Comparison of ENCODE assay signal across 8 cellular contexts in genomic region chr11:119148855-119149370, GRCh38. TPM values are rescaled to one million over a fixed set of nuclear protein-coding genes. Genes with fewer than 3 reads are reported as not detected.
DNase-seq lines count a peak whose midpoint lies in the region; ATAC-seq and TF ChIP-seq lines count a peak whose summit lies in the region.

ABCG4 (plus strand) TSS chr11:119149052; CDS start chr11:119149966, 914 bp downstream.

- no peaks in the 10 kb centered on the region for H3K36me3 Mint-ChIP-seq in endodermal cell (ENCODE audit: low read depth)
- H3K36me3 Mint-ChIP-seq in naive B cell: no peaks in the 10 kb centered on the region

- peaks cover 10% of the 10 kb centered on the region for H3K4me1 ChIP-seq in endodermal cell (ENCODE audit: control insufficient read depth, insufficient read depth, low read length)

- H3K4me1 Mint-ChIP-seq in endodermal cell: peaks cover 15% of the 10 kb centered on the region
- peaks cover 12 to 17% (median 16%) of the 10 kb centered on the region in 3 donors for H3K4me1 Mint-ChIP-seq in naive B cell

- no peak for DNase-seq in activated CD4-positive, CD25-positive, alpha-beta regulatory T cell (lab: John Stamatoyannopoulos, UW)
- DNase-seq in endodermal cell (no peak), naive B cell (peak; percentile 6)

- TF ChIP-seq CTCF in VCaP (conservative IDR thresholded peaks at IDR 0.05) (no peak), endodermal cell (conservative IDR thresholded peaks at IDR 0.05) (no peak)

- H3K27ac Mint-ChIP-seq in endodermal cell (no peak within 1 kb of the TSS), naive B cell (no peak within 1 kb of the TSS)

- H3K27me3 ChIP-seq in endodermal cell (ENCODE audit: control insufficient read depth, insufficient read depth, low read length, poor library complexity, severe bottlenecking): peaks cover 45% of the 10 kb centered on the region

- peak within 1 kb of the TSS; percentile 61 for H3K4me3 Mint-ChIP-seq in endodermal cell
- H3K4me3 Mint-ChIP-seq in naive B cell: peak within 1 kb of the TSS; percentile 72 to 94 (median 80)

- no peak within 1 kb of the TSS for H3K9ac ChIP-seq in endodermal cell (ENCODE audit: extremely low read depth, low read length, poor library complexity, severe bottlenecking)

- H3K4me3 ChIP-seq in endodermal cell (ENCODE audit: low read length): peak within 1 kb of the TSS; percentile 76

- peaks cover 60% of the 10 kb centered on the region for H3K27me3 Mint-ChIP-seq in endodermal cell (ENCODE audit: insufficient read depth)
- H3K27me3 Mint-ChIP-seq in naive B cell: peaks cover 54 to 78% (median 63%) of the 10 kb centered on the region in 3 donors

- no peaks in the 10 kb centered on the region for H3K9me3 ChIP-seq in endodermal cell (ENCODE audit: control insufficient read depth, low read length)

- H3K27ac ChIP-seq in VCaP (peak within 1 kb of the TSS; percentile 47; the same call in 1 of the 2 replicates), endodermal cell (ENCODE audit: low read depth, low read length) (no peak within 1 kb of the TSS)

- ATAC-seq in activated CD4-positive, CD25-positive, alpha-beta regulatory T cell treated with anti-CD3 and anti-CD28 coated beads, Interleukin-2, amount 50 U/mL, for 24 hours: peak; percentile 44 to 57
- ATAC-seq in naive B cell (ENCODE audit: low read depth in 2 of 2) (peak; percentile 38), GM18907 (IDR thresholded peaks at IDR 0.05; ENCODE audit: unreplicated experiment) (no peak), GM21367 (IDR thresholded peaks at IDR 0.05; ENCODE audit: unreplicated experiment) (no peak), GM18873 (IDR thresholded peaks at IDR 0.05; ENCODE audit: low FRiP score, unreplicated experiment) (no peak)

- H3K9me3 Mint-ChIP-seq in endodermal cell: no peaks in the 10 kb centered on the region
- peaks cover 0 to 3% (median 0%) of the 10 kb centered on the region in 7 donors for H3K9me3 Mint-ChIP-seq in naive B cell

- 0 to 10% methylated on average over 2 to 58 of the region's 58 CpGs for WGBS in endodermal cell (ENCODE audit: insufficient coverage in 1 of 2, insufficient read length in 1 of 2), 2 experiments

- H3K36me3 ChIP-seq in endodermal cell (ENCODE audit: control insufficient read depth, insufficient read depth, low read length): no peaks in the 10 kb centered on the region

RNA-seq across cellular contexts. Expression of gene ABCG4, which starts in this region (rescaled TPM):
- total RNA-seq in endodermal cell: 1 to 10 TPM; 1.5 to 1.8 TPM
- polyA plus RNA-seq in endodermal cell (2013, experiment 1 of 2): 1.0 TPM
- polyA plus RNA-seq in endodermal cell (2013, experiment 2 of 2): 0.83 TPM
- polyA plus RNA-seq in naive B cell (ENCODE audit: low read depth in 6 of 6): not detected

Comparison
In these comparisons a context has a peak if more than half of its experiments do, and no peak if none do; other contexts are left out.
1. Peak in DNase-seq and ATAC-seq in naive B cell; RNA of the gene not detected or under 1 TPM.
2. ATAC-seq: peak in activated CD4-positive, CD25-positive, alpha-beta regulatory T cell treated with anti-CD3 and anti-CD28 coated beads, Interleukin-2, amount 50 U/mL, for 24 hours (2 of 2); none in GM18907 (single experiment), GM21367 (single experiment) and GM18873 (single experiment).